1 cellular context compared by ENCODE assay signal in genomic region chr5:92944903-92945629, GRCh38.
TF ChIP-seq lines count a peak whose summit lies in the region.

No MANE protein-coding gene starts in this region.

TF ChIP-seq in HepG2, 621 proteins besides CTCF, POLR2A, EP300 and RAD21 (continued from another document and continues in another):
- TF ChIP-seq, protein P1, sequence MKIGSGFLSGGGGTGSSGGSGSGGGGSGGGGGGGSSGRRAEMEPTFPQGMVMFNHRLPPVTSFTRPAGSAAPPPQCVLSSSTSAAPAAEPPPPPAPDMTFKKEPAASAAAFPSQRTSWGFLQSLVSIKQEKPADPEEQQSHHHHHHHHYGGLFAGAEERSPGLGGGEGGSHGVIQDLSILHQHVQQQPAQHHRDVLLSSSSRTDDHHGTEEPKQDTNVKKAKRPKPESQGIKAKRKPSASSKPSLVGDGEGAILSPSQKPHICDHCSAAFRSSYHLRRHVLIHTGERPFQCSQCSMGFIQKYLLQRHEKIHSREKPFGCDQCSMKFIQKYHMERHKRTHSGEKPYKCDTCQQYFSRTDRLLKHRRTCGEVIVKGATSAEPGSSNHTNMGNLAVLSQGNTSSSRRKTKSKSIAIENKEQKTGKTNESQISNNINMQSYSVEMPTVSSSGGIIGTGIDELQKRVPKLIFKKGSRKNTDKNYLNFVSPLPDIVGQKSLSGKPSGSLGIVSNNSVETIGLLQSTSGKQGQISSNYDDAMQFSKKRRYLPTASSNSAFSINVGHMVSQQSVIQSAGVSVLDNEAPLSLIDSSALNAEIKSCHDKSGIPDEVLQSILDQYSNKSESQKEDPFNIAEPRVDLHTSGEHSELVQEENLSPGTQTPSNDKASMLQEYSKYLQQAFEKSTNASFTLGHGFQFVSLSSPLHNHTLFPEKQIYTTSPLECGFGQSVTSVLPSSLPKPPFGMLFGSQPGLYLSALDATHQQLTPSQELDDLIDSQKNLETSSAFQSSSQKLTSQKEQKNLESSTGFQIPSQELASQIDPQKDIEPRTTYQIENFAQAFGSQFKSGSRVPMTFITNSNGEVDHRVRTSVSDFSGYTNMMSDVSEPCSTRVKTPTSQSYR (CRISPR knock-in tag; IDR thresholded peaks at IDR 0.05; ENCODE audit: borderline replicate concordance): no peak
- TF ChIP-seq IKZF1 (IDR thresholded peaks at IDR 0.05) (no peak), SMARCE1 (IDR thresholded peaks at IDR 0.05; ENCODE audit: borderline replicate concordance) (no peak), AKAP8 (CRISPR knock-in tag; IDR thresholded peaks at IDR 0.05) (no peak), RFXAP (CRISPR knock-in tag; IDR thresholded peaks at IDR 0.05; ENCODE audit: borderline replicate concordance) (no peak), POGZ (CRISPR knock-in tag; IDR thresholded peaks at IDR 0.05) (peak; percentile 73), ZSCAN22 (CRISPR knock-in tag; IDR thresholded peaks at IDR 0.05) (no peak), EZH2 (conservative IDR thresholded peaks at IDR 0.05; ENCODE audit: low read depth, low read length) (no peak), DR1 (CRISPR knock-in tag; IDR thresholded peaks at IDR 0.05) (no peak), PAF1 (CRISPR knock-in tag; IDR thresholded peaks at IDR 0.05) (peak; percentile 56; the same call in 1 of the 2 replicates), ZNF557 (CRISPR knock-in tag; IDR thresholded peaks at IDR 0.05) (no peak), CCDC6 (CRISPR knock-in tag; IDR thresholded peaks at IDR 0.05) (no peak), FOXA3 (CRISPR knock-in tag; IDR thresholded peaks at IDR 0.05) (peak; percentile 97), ZNF256 (CRISPR knock-in tag; conservative IDR thresholded peaks at IDR 0.05) (no peak), PCBP1 (IDR thresholded peaks at IDR 0.05; ENCODE audit: borderline replicate concordance, low read depth, low read length) (no peak), HNRNPH1 (optimal IDR thresholded peaks at IDR 0.05; ENCODE audit: low read depth, low read length) (no peak), RFX3 (CRISPR knock-in tag; IDR thresholded peaks at IDR 0.05) (no peak), GATAD2A (CRISPR knock-in tag; IDR thresholded peaks at IDR 0.05) (peak; percentile 96), TCF12 (IDR thresholded peaks at IDR 0.05) (no peak), TCF12 (CRISPR knock-in tag; IDR thresholded peaks at IDR 0.05) (no peak), FOXJ3 (CRISPR knock-in tag; IDR thresholded peaks at IDR 0.05; ENCODE audit: borderline replicate concordance) (peak; percentile 98), ZNF776 (CRISPR knock-in tag; IDR thresholded peaks at IDR 0.05) (no peak), NFYC (CRISPR knock-in tag; IDR thresholded peaks at IDR 0.05) (peak; percentile 11; the same call in 1 of the 2 replicates), ATM (IDR thresholded peaks at IDR 0.05; ENCODE audit: borderline replicate concordance) (no peak), ZNF563 (CRISPR knock-in tag; IDR thresholded peaks at IDR 0.05) (no peak), HOXA9 (CRISPR knock-in tag; IDR thresholded peaks at IDR 0.05; ENCODE audit: borderline replicate concordance) (no peak; the same call in 1 of the 2 replicates), MTF2 (CRISPR knock-in tag; IDR thresholded peaks at IDR 0.05; ENCODE audit: borderline replicate concordance) (no peak), MIXL1 (CRISPR knock-in tag; IDR thresholded peaks at IDR 0.05) (peak; percentile 98), HMG20B (CRISPR knock-in tag; conservative IDR thresholded peaks at IDR 0.05) (no peak), SMC3 (IDR thresholded peaks at IDR 0.05; ENCODE audit: low read length) (no peak), ZSCAN9 (CRISPR knock-in tag; IDR thresholded peaks at IDR 0.05; ENCODE audit: borderline replicate concordance) (peak; percentile 72; the same call in 1 of the 2 replicates), ZNF547 (CRISPR knock-in tag; IDR thresholded peaks at IDR 0.05) (no peak), ZSCAN12 (CRISPR knock-in tag; IDR thresholded peaks at IDR 0.05) (no peak)
- TF ChIP-seq, protein P2, sequence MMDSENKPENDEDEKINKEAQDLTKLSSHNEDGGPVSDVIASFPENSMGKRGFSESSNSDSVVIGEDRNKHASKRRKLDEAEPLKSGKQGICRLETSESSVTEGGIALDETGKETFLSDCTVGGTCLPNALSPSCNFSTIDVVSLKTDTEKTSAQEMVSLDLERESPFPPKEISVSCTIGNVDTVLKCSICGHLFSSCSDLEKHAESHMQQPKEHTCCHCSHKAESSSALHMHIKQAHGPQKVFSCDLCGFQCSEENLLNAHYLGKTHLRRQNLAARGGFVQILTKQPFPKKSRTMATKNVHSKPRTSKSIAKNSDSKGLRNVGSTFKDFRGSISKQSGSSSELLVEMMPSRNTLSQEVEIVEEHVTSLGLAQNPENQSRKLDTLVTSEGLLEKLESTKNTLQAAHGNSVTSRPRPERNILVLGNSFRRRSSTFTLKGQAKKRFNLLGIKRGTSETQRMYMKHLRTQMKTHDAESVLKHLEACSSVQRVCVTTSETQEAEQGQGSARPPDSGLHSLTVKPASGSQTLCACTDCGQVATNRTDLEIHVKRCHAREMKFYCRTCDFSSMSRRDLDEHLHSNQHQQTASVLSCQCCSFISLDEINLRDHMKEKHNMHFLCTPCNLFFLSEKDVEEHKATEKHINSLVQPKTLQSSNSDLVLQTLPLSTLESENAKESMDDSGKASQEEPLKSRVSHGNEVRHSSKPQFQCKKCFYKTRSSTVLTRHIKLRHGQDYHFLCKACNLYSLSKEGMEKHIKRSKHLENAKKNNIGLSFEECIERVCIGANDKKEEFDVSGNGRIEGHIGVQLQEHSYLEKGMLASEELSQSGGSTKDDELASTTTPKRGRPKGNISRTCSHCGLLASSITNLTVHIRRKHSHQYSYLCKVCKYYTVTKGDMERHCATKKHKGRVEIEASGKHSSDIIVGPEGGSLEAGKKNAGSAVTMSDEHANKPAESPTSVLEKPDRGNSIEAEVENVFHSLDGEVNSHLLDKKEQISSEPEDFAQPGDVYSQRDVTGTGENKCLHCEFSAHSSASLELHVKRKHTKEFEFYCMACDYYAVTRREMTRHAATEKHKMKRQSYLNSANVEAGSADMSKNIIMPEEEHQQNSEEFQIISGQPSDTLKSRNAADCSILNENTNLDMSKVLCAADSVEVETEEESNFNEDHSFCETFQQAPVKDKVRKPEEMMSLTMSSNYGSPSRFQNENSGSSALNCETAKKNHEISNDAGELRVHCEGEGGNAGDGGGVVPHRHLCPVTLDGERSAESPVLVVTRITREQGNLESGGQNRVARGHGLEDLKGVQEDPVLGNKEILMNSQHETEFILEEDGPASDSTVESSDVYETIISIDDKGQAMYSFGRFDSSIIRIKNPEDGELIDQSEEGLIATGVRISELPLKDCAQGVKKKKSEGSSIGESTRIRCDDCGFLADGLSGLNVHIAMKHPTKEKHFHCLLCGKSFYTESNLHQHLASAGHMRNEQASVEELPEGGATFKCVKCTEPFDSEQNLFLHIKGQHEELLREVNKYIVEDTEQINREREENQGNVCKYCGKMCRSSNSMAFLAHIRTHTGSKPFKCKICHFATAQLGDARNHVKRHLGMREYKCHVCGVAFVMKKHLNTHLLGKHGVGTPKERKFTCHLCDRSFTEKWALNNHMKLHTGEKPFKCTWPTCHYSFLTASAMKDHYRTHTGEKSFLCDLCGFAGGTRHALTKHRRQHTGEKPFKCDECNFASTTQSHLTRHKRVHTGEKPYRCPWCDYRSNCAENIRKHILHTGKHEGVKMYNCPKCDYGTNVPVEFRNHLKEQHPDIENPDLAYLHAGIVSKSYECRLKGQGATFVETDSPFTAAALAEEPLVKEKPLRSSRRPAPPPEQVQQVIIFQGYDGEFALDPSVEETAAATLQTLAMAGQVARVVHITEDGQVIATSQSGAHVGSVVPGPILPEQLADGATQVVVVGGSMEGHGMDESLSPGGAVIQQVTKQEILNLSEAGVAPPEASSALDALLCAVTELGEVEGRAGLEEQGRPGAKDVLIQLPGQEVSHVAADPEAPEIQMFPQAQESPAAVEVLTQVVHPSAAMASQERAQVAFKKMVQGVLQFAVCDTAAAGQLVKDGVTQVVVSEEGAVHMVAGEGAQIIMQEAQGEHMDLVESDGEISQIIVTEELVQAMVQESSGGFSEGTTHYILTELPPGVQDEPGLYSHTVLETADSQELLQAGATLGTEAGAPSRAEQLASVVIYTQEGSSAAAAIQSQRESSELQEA (CRISPR knock-in tag; IDR thresholded peaks at IDR 0.05; ENCODE audit: not compliant biosample characterization): no peak
- TF ChIP-seq, protein P3, sequence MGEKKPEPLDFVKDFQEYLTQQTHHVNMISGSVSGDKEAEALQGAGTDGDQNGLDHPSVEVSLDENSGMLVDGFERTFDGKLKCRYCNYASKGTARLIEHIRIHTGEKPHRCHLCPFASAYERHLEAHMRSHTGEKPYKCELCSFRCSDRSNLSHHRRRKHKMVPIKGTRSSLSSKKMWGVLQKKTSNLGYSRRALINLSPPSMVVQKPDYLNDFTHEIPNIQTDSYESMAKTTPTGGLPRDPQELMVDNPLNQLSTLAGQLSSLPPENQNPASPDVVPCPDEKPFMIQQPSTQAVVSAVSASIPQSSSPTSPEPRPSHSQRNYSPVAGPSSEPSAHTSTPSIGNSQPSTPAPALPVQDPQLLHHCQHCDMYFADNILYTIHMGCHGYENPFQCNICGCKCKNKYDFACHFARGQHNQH (CRISPR knock-in tag; IDR thresholded peaks at IDR 0.05): peak; percentile 34; the same call in 1 of the 2 replicates
- TF ChIP-seq, protein P4, sequence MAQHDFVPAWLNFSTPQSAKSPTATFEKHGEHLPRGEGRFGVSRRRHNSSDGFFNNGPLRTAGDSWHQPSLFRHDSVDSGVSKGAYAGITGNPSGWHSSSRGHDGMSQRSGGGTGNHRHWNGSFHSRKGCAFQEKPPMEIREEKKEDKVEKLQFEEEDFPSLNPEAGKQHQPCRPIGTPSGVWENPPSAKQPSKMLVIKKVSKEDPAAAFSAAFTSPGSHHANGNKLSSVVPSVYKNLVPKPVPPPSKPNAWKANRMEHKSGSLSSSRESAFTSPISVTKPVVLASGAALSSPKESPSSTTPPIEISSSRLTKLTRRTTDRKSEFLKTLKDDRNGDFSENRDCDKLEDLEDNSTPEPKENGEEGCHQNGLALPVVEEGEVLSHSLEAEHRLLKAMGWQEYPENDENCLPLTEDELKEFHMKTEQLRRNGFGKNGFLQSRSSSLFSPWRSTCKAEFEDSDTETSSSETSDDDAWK (CRISPR knock-in tag; IDR thresholded peaks at IDR 0.05): no peak
- TF ChIP-seq, protein P5, sequence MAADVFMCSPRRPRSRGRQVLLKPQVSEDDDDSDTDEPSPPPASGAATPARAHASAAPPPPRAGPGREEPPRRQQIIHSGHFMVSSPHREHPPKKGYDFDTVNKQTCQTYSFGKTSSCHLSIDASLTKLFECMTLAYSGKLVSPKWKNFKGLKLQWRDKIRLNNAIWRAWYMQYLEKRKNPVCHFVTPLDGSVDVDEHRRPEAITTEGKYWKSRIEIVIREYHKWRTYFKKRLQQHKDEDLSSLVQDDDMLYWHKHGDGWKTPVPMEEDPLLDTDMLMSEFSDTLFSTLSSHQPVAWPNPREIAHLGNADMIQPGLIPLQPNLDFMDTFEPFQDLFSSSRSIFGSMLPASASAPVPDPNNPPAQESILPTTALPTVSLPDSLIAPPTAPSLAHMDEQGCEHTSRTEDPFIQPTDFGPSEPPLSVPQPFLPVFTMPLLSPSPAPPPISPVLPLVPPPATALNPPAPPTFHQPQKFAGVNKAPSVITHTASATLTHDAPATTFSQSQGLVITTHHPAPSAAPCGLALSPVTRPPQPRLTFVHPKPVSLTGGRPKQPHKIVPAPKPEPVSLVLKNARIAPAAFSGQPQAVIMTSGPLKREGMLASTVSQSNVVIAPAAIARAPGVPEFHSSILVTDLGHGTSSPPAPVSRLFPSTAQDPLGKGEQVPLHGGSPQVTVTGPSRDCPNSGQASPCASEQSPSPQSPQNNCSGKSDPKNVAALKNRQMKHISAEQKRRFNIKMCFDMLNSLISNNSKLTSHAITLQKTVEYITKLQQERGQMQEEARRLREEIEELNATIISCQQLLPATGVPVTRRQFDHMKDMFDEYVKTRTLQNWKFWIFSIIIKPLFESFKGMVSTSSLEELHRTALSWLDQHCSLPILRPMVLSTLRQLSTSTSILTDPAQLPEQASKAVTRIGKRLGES (CRISPR knock-in tag; IDR thresholded peaks at IDR 0.05; ENCODE audit: borderline replicate concordance): peak; percentile 29; the same call in 1 of the 2 replicates
- TF ChIP-seq, protein P6, sequence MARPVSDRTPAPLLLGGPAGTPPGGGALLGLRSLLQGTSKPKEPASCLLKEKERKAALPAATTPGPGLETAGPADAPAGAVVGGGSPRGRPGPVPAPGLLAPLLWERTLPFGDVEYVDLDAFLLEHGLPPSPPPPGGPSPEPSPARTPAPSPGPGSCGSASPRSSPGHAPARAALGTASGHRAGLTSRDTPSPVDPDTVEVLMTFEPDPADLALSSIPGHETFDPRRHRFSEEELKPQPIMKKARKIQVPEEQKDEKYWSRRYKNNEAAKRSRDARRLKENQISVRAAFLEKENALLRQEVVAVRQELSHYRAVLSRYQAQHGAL (CRISPR knock-in tag; IDR thresholded peaks at IDR 0.05; ENCODE audit: not compliant biosample characterization): no peak
- TF ChIP-seq, protein P7, sequence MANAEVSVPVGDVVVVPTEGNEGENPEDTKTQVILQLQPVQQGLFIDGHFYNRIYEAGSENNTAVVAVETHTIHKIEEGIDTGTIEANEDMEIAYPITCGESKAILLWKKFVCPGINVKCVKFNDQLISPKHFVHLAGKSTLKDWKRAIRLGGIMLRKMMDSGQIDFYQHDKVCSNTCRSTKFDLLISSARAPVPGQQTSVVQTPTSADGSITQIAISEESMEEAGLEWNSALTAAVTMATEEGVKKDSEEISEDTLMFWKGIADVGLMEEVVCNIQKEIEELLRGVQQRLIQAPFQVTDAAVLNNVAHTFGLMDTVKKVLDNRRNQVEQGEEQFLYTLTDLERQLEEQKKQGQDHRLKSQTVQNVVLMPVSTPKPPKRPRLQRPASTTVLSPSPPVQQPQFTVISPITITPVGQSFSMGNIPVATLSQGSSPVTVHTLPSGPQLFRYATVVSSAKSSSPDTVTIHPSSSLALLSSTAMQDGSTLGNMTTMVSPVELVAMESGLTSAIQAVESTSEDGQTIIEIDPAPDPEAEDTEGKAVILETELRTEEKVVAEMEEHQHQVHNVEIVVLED (CRISPR knock-in tag; IDR thresholded peaks at IDR 0.05; ENCODE audit: borderline replicate concordance): no peak
- TF ChIP-seq, protein P8, sequence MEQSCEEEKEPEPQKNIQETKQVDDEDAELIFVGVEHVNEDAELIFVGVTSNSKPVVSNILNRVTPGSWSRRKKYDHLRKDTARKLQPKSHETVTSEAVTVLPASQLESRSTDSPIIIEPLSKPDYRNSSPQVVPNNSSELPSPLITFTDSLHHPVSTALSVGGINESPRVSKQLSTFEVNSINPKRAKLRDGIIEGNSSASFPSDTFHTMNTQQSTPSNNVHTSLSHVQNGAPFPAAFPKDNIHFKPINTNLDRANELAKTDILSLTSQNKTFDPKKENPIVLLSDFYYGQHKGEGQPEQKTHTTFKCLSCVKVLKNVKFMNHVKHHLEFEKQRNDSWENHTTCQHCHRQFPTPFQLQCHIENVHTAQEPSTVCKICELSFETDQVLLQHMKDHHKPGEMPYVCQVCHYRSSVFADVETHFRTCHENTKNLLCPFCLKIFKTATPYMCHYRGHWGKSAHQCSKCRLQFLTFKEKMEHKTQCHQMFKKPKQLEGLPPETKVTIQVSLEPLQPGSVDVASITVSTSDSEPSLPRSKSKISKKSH (CRISPR knock-in tag; IDR thresholded peaks at IDR 0.05; ENCODE audit: borderline replicate concordance): no peak
